Comparison of ENCODE assay signal across 8 cellular contexts in genomic region chr9:105243935-105244273, GRCh38.
A peak's percentile ranks its signal among the peaks of the same experiment; 100 is the strongest.
DNase-seq lines count a peak whose midpoint lies in the region; ATAC-seq, FAIRE-seq and TF ChIP-seq lines count a peak whose summit lies in the region.

No MANE protein-coding gene starts in this region.

- peaks cover 27% of the 10 kb centered on the region for H3K4me1 Mint-ChIP-seq in activated naive CD8-positive, alpha-beta T cell (ENCODE audit: low read depth)
- peaks cover 23% of the 10 kb centered on the region for H3K4me1 Mint-ChIP-seq in stimulated activated naive CD8-positive, alpha-beta T cell treated with anti-CD3 and anti-CD28 coated beads, Interleukin-15, amount 100 ng/mL, for 72 hours

- no peak for FAIRE-seq in H54 (lab: Jason Lieb, UNC)

- peak overlapping the region; percentile 87 for H3K27ac Mint-ChIP-seq in activated naive CD8-positive, alpha-beta T cell
- H3K27ac Mint-ChIP-seq in stimulated activated naive CD8-positive, alpha-beta T cell treated with anti-CD3 and anti-CD28 coated beads, Interleukin-15, amount 100 ng/mL, for 72 hours: peak overlapping the region; percentile 38 to 82

- H3K27me3 Mint-ChIP-seq in activated naive CD8-positive, alpha-beta T cell: peaks cover 2% of the 10 kb centered on the region
- peaks cover 60% of the 10 kb centered on the region for H3K27me3 Mint-ChIP-seq in stimulated activated naive CD8-positive, alpha-beta T cell treated with anti-CD3 and anti-CD28 coated beads, Interleukin-15, amount 100 ng/mL, for 72 hours

- H3K4me3 ChIP-seq in iPS-18c (ENCODE audit: insufficient read depth, low read depth, low read length): peak overlapping the region; percentile 96; the same call in 1 of the 2 replicates

- H3K9me3 ChIP-seq in iPS-18c (ENCODE audit: control insufficient read depth, insufficient read depth, low read length): no peaks in the 10 kb centered on the region

- peak; percentile 25 for DNase-seq in NCI-H1694 (lab: John Stamatoyannopoulos, UW)
- DNase-seq in NCI-H1694 treated with DMSO at 0.1 percent for 48 hours (lab: John Stamatoyannopoulos, UW): no peak
- DNase-seq in stimulated activated naive CD8-positive, alpha-beta T cell treated with anti-CD3 and anti-CD28 coated beads, Interleukin-15, amount 100 ng/mL, for 72 hours: no peak
- no peak for DNase-seq in H54 (ENCODE audit: insufficient read length, low spot score)
- no peak for DNase-seq in activated CD4-positive, CD25-positive, alpha-beta regulatory T cell treated with anti-CD3 and anti-CD28 coated beads, Interleukin-2, amount 50 U/mL, for 72 hours

- H3K36me3 Mint-ChIP-seq in activated naive CD8-positive, alpha-beta T cell: no peaks in the 10 kb centered on the region

- TF ChIP-seq POLR2A in H54 (IDR thresholded peaks at IDR 0.05; ENCODE audit: low read depth, low read length): no peak

- peak overlapping the region; percentile 82 for H3K4me3 Mint-ChIP-seq in activated naive CD8-positive, alpha-beta T cell
- H3K4me3 Mint-ChIP-seq in stimulated activated naive CD8-positive, alpha-beta T cell treated with anti-CD3 and anti-CD28 coated beads, Interleukin-15, amount 100 ng/mL, for 72 hours: peak overlapping the region; percentile 82 to 83

- ATAC-seq in stimulated activated naive CD8-positive, alpha-beta T cell treated with anti-CD3 and anti-CD28 coated beads, Interleukin-15, amount 100 ng/mL, for 72 hours: no peak
- no peak for ATAC-seq in HG02678 (IDR thresholded peaks at IDR 0.05; ENCODE audit: unreplicated experiment)

- H3K9me3 Mint-ChIP-seq in activated naive CD8-positive, alpha-beta T cell (ENCODE audit: low read depth): no peaks in the 10 kb centered on the region
- H3K9me3 Mint-ChIP-seq in stimulated activated naive CD8-positive, alpha-beta T cell treated with anti-CD3 and anti-CD28 coated beads, Interleukin-15, amount 100 ng/mL, for 72 hours: no peaks in the 10 kb centered on the region
